1 cellular context compared by ENCODE assay signal in the genomic region with DNA sequence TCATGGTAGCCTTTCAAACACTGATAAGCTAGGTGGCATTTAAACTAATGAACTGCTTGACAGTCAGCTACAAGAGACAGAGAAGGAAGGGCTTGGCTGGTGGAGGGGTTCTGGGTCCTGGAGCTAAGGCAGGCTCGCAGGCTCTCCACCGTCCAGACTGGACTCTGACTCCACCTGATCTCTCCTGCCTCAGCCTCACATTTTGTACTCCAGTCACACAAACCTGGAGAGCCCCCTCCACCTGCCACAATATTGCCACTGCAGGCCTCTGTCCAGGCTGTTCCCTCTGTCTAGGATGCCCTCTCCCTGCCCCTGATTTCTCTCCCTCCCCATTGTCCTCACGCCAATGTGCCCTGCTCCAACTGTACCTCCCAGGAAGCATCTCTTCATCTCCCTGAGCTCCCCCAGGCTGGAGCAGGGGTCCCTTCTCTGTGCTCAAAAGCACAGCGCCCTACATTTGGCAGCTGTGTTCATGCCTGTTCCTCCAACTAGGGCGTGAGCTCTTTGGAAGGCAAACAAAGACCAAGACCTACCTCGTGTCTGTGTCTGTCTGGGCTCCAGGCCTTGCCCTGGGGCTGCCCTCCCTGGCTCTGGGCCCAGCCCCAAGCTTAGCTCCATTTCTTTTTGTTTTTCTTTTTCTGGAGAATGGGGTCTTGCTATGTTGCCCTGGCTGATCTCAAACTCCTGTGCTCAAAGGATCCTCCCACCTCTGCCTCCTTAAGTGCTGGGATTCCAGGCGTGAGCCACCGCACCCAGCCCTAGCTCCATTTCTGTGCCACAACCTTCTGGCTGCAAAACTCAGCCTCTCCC.
TF ChIP-seq lines count a peak whose summit lies in the region.

No MANE protein-coding gene starts in this region.

TF ChIP-seq in K562, 482 proteins besides CTCF, POLR2A, EP300 and RAD21:
- TF ChIP-seq, protein P1, sequence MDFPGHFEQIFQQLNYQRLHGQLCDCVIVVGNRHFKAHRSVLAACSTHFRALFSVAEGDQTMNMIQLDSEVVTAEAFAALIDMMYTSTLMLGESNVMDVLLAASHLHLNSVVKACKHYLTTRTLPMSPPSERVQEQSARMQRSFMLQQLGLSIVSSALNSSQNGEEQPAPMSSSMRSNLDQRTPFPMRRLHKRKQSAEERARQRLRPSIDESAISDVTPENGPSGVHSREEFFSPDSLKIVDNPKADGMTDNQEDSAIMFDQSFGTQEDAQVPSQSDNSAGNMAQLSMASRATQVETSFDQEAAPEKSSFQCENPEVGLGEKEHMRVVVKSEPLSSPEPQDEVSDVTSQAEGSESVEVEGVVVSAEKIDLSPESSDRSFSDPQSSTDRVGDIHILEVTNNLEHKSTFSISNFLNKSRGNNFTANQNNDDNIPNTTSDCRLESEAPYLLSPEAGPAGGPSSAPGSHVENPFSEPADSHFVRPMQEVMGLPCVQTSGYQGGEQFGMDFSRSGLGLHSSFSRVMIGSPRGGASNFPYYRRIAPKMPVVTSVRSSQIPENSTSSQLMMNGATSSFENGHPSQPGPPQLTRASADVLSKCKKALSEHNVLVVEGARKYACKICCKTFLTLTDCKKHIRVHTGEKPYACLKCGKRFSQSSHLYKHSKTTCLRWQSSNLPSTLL (IDR thresholded peaks at IDR 0.05), result no peak
- TF ChIP-seq ZNF121 (CRISPR knock-in tag; conservative IDR thresholded peaks at IDR 0.05) (peak; percentile 84), ZBTB26 (CRISPR knock-in tag; IDR thresholded peaks at IDR 0.05) (no peak), ZNF445 (CRISPR knock-in tag; IDR thresholded peaks at IDR 0.05; ENCODE audit: low read depth) (no peak), BCOR (IDR thresholded peaks at IDR 0.05) (0 out of 2 replicates have a peak, but pooled peaks have one; percentile 29)
